8 cellular contexts compared by ENCODE assay signal in the genomic region with DNA sequence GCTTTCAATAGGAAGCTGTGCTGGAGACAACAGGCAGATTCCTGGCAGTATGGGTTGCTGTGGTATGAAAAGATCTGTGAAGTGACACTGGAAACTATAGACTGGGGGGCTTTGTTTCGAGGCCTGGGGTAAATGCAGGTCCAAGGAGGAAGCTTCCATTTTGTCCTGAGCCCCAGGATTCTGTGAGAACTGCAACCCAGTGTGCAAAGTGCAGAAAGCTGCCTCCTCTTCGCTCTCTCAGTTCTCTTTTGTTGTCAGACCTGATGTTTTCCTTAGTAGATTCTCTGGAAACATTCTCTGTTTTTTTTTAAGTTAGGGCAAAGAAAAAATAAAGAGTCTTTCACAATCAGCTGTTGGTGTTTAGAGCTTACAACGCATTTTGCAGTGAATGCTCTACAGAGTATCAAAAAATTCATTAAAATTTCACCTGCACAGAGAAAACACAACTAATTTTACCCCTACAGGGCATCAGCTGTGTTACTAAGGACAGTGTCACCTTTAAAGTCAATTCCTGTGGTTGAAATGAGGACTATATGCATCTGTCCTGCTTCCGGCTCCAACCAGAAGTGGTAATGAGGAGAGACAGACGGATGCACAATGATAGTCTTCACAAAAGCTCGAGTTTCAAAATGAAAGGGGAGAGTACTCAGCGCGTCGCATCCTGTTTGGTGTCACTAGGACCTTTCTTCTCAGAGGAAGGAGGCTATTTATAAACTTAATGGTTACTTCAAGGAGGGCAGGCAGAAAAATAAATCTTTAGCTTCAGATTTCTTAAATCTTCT.
DNase-seq lines count a peak whose midpoint lies in the region; ATAC-seq and TF ChIP-seq lines count a peak whose summit lies in the region.

No MANE protein-coding gene starts in this region.

- no peak for TF ChIP-seq POLR2A in transverse colon (IDR thresholded peaks at IDR 0.05)

- peak overlapping the region; percentile 46 for H3K4me2 ChIP-seq in DND-41 (ENCODE audit: insufficient read depth, low read length)

- H3K36me3 ChIP-seq in DND-41 (ENCODE audit: insufficient read depth, low read length) (no peaks in the 10 kb centered on the region), transverse colon (no peaks in the 10 kb centered on the region)

- no peaks in the 10 kb centered on the region for H3K36me3 Mint-ChIP-seq in memory B cell

- TF ChIP-seq CTCF in DND-41 (IDR thresholded peaks at IDR 0.05; ENCODE audit: borderline replicate concordance, extremely low read depth, low read length, poor library complexity, severe bottlenecking) (no peak), transverse colon (IDR thresholded peaks at IDR 0.05) (no peak)

- 49 to 60% methylated on average over 8 to 9 of the region's 9 CpGs for WGBS in transverse colon (ENCODE audit: low coverage in 1 of 2), 2 donors

- H3K4me3 ChIP-seq in DND-41 (ENCODE audit: low read depth in 1 of 2, low read length in 2 of 2): 0 out of 4 replicates have a peak overlapping the region, but pooled peaks of 1 of the 2 experiments have one; percentile 13
- H3K4me3 ChIP-seq in transverse colon: no peak overlapping the region

- H4K20me1 ChIP-seq in DND-41 (ENCODE audit: insufficient read depth, low read length): no peaks in the 10 kb centered on the region

- H3K27me3 ChIP-seq in DND-41 (ENCODE audit: insufficient read depth, low read length, poor library complexity) (no peaks in the 10 kb centered on the region), transverse colon (no peaks in the 10 kb centered on the region)

- no peak for TF ChIP-seq EP300 in transverse colon (IDR thresholded peaks at IDR 0.05; ENCODE audit: low read depth)

- peak overlapping the region; percentile 79 for H3K4me3 Mint-ChIP-seq in memory B cell

- DNase-seq in DND-41 (peak; percentile 54), memory B cell (ENCODE audit: low spot score in 2 of 2) (peak in 1 of 2 donors; percentile 24), transverse colon (peak; percentile 21), SKM-1 (lab: John Stamatoyannopoulos, UW; ENCODE audit: unreplicated experiment) (no peak), NCI-H2081 treated with DMSO at 0.1 percent for 48 hours (lab: John Stamatoyannopoulos, UW) (no peak)
- DNase-seq in activated CD8-positive, alpha-beta memory T cell treated with anti-CD3 and anti-CD28 coated beads, Interleukin-2, amount 50 U/mL, for 1 hour (ENCODE audit: extremely low read depth): peak; percentile 13

- in situ Hi-C loops in transverse colon (cut with MboI; ENCODE audit: low pct_ligation_motif_present in 1 of 4, low pct_unique_long_range_greater_than_20kb in 1 of 4, low sequenced_read_pairs in 3 of 4): no loop called here

- H3K27ac ChIP-seq in DND-41 (ENCODE audit: low read length) (peak overlapping the region; percentile 59), transverse colon (peak overlapping the region in 1 of 4 donors; percentile 37)

- ATAC-seq in DND-41 (ENCODE audit: insufficient read depth, low read depth) (peak; percentile 97), GM19438 (IDR thresholded peaks at IDR 0.05; ENCODE audit: low read depth, unreplicated experiment) (peak; percentile 96), HG03457 (IDR thresholded peaks at IDR 0.05; ENCODE audit: unreplicated experiment) (peak; percentile 97), memory B cell (ENCODE audit: low read depth) (peak; percentile 84)

- H3K79me2 ChIP-seq in DND-41 (ENCODE audit: insufficient read depth, low read length): no peaks in the 10 kb centered on the region

- no peak overlapping the region; the same call in 1 of the 2 replicates for H2AFZ ChIP-seq in DND-41 (ENCODE audit: low read depth, low read length)

- peaks cover 19% of the 10 kb centered on the region for H3K4me1 Mint-ChIP-seq in memory B cell

- H3K9me3 ChIP-seq in DND-41 (ENCODE audit: insufficient read depth, low read length, severe bottlenecking) (no peaks in the 10 kb centered on the region), transverse colon (no peaks in the 10 kb centered on the region)

- H3K27ac Mint-ChIP-seq in memory B cell: peak overlapping the region; percentile 89

- peaks cover 18% of the 10 kb centered on the region for H3K4me1 ChIP-seq in DND-41 (ENCODE audit: insufficient read depth, low read length)
- peaks cover 0 to 7% (median 3%) of the 10 kb centered on the region in 4 donors for H3K4me1 ChIP-seq in transverse colon

- H3K9me3 Mint-ChIP-seq in memory B cell: no peaks in the 10 kb centered on the region

- no peak overlapping the region for H3K9ac ChIP-seq in DND-41 (ENCODE audit: low read depth, low read length)

- intact Hi-C loops in transverse colon (cut with DNase I; ENCODE audit: low total_unique reads): no loop called here

- H3K27me3 Mint-ChIP-seq in memory B cell: no peaks in the 10 kb centered on the region

Comparison
In these comparisons a context has a peak if more than half of its experiments do, and no peak if none do; other contexts are left out.
1. DNase-seq: peak in DND-41 (single experiment), activated CD8-positive, alpha-beta memory T cell treated with anti-CD3 and anti-CD28 coated beads, Interleukin-2, amount 50 U/mL, for 1 hour (single experiment) and transverse colon (single experiment); none in SKM-1 (single experiment) and NCI-H2081 treated with DMSO at 0.1 percent for 48 hours (single experiment).
2. Peak in every context shown above with its lines, with median percentiles within 50 percentile points of each other: ATAC-seq.